Comparison of ENCODE assay signal across 8 cellular contexts in the genomic region with DNA sequence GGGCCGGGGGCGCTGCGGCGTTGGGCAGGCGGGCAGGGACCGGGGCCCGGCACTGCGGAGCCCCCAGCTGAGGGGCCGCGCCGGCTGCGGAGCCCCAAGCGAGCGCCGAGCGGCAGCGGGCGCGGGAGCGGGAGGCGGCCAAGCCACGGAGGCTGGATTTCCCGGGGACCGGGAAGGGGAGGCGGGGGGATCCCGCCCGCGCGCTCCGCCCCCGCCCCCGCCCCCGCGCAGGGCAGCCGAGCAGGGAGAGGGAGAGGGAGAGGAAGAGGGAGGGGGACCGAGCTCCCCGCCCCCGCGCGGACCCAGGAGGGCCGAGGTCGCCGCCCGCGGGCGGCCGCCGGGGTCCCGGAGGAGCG.
A peak's percentile ranks its signal among the peaks of the same experiment; 100 is the strongest.
DNase-seq lines count a peak whose midpoint lies in the region; ATAC-seq and TF ChIP-seq lines count a peak whose summit lies in the region.

Gene DLGAP3 (minus strand): TSS at position 154 of the 356 bp plus-strand sequence. CDS start 24,267 bp downstream, outside the sequence.

- peak within 1 kb of the TSS; percentile 59 to 68 for H3K4me3 Mint-ChIP-seq in effector memory CD8-positive, alpha-beta T cell

- H3K27me3 Mint-ChIP-seq in effector memory CD8-positive, alpha-beta T cell, result peaks cover 52 to 57% of the 10 kb centered on the region in 2 donors

- peak; percentile 33 for ATAC-seq in effector memory CD8-positive, alpha-beta T cell (replicated peaks)

- no peaks in the 10 kb centered on the region for H3K9me3 Mint-ChIP-seq in effector memory CD8-positive, alpha-beta T cell

- H3K4me3 ChIP-seq in retinal pigment epithelial cell (ENCODE audit: low read length), result peak within 1 kb of the TSS; percentile 23

- DNase-seq in NCI-H1436 (lab: John Stamatoyannopoulos, UW), result peak; percentile 55
- DNase-seq in NCI-H1436 treated with DMSO at 0.1 percent for 48 hours (lab: John Stamatoyannopoulos, UW), result no peak
- peak; percentile 64 for DNase-seq in NCI-H774 (lab: John Stamatoyannopoulos, UW)
- DNase-seq in effector memory CD8-positive, alpha-beta T cell, result no peak
- no peak for DNase-seq in retinal pigment epithelial cell (ENCODE audit: low read depth)
- DNase-seq in HK-2 (ENCODE audit: unreplicated experiment), result no peak
- no peak for DNase-seq in activated CD8-positive, alpha-beta memory T cell treated with anti-CD3 and anti-CD28 coated beads for 24 hours
- DNase-seq in AG08395 (ENCODE audit: low spot score), result no peak

- no peaks in the 10 kb centered on the region for H3K36me3 Mint-ChIP-seq in effector memory CD8-positive, alpha-beta T cell (ENCODE audit: insufficient read depth)

- peaks cover 6 to 7% of the 10 kb centered on the region in 2 donors for H3K4me1 Mint-ChIP-seq in effector memory CD8-positive, alpha-beta T cell (ENCODE audit: low read depth in 2 of 2)

- H3K27ac Mint-ChIP-seq in effector memory CD8-positive, alpha-beta T cell, result peak within 1 kb of the TSS in 1 of 2 donors; percentile 11

- no peak for TF ChIP-seq CTCF in retinal pigment epithelial cell (conservative IDR thresholded peaks at IDR 0.05; ENCODE audit: low read depth, low read length)

Comparison
In these comparisons a context has a peak if more than half of its experiments do, and no peak if none do; other contexts are left out.
1. DNase-seq: peak in NCI-H1436 (single experiment) and NCI-H774 (single experiment); none in NCI-H1436 treated with DMSO at 0.1 percent for 48 hours (single experiment), effector memory CD8-positive, alpha-beta T cell (0 of 3), retinal pigment epithelial cell (single experiment), HK-2 (single experiment), activated CD8-positive, alpha-beta memory T cell treated with anti-CD3 and anti-CD28 coated beads for 24 hours (single experiment) and AG08395 (single experiment).